ENCODE assay signal across 30 cellular contexts in the genomic region with DNA sequence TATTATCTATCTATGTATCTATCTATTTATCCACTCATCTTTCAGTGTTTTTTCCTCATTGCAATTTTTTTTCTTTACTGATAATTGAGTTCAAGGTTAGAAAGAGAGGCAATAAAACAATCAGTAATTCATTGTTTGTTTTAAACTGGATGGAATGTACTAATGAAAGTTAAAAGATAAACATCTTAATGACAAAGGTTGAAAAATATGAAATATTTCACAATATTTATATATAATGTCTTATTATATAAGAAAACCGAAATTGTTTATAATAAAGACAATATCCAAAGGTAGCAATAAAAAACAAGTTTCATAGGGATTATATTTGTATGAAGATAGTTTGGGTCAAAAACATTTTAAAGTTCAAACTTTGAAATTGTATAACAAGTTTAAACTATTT.
"Had no signal": no experiment of that assay in that cellular context is flagged by ENCODE, and none has a peak within 500 bp of the region (broad histone marks: within the 10 kb centered on the region; RNA-seq: fewer than 3 reads in every experiment).

No MANE protein-coding gene starts in this region.

- H3K36me3 Mint-ChIP-seq: activated CD4-positive, alpha-beta memory T cell treated with anti-CD3 and anti-CD28 coated beads for 36 hours; activated naive CD4-positive, alpha-beta T cell treated with anti-CD3 and anti-CD28 coated beads, Interleukin-2, amount 10 ng/mL, durations not matched to agents 7 days and 5 days; activated naive CD8-positive, alpha-beta T cell; brain had no signal

- DNase-seq: activated B cell treated with CpG ODN at 0.5 μM for 24 hours; activated CD4-positive, alpha-beta memory T cell treated with anti-CD3 and anti-CD28 coated beads for 36 hours; activated CD4-positive, alpha-beta T cell treated with anti-CD3 and anti-CD28 coated beads for 4 hours; activated CD4-positive, alpha-beta T cell treated with anti-CD3 and anti-CD28 coated beads, Interleukin-2, amount 50 U/mL, for 1 hour; activated CD4-positive, CD25-positive, alpha-beta regulatory T cell treated with anti-CD3 and anti-CD28 coated beads, Interleukin-2, amount 50 U/mL, for 72 hours; activated CD8-positive, alpha-beta memory T cell treated with anti-CD3 and anti-CD28 coated beads, Interleukin-2, amount 50 U/mL, for 4 hours; activated effector memory CD4-positive, alpha-beta T cell treated with Interleukin-2 at 50 U/mL for 16 hours; activated naive CD4-positive, alpha-beta T cell treated with anti-CD3 and anti-CD28 coated beads, Interleukin-2, amount 10 ng/mL, durations not matched to agents 7 days and 5 days; activated naive CD8-positive, alpha-beta T cell treated with anti-CD3 and anti-CD28 coated beads, Interleukin-2, amount 50 U/mL, for 24 hours; activated T-cell treated with anti-CD3 and anti-CD28 coated beads for 4 hours; activated T-cell treated with anti-CD3 and anti-CD28 coated beads, Interleukin-2, amount 50 U/mL, for 4 hours; anterior cingulate cortex; caudate nucleus; Kasumi-1; MM.1S; MV-4-11; NCI-H1092; NCI-H1436 treated with DMSO at 0.1 percent for 48 hours; NCI-H1694 treated with DMSO at 0.1 percent for 48 hours; NCI-H2029; NCI-H345; NCI-H524 treated with DMSO at 0.1 percent for 48 hours; SHP77; SJCRH30 had no signal

- H3K9me3 Mint-ChIP-seq: activated B cell treated with CpG ODN at 0.5 μM for 24 hours; activated T-cell treated with anti-CD3 and anti-CD28 coated beads, Interleukin-2, amount 50 U/mL, for 4 hours had no signal

- H3K27me3 Mint-ChIP-seq: activated B cell treated with CpG ODN at 0.5 μM for 24 hours; activated CD4-positive, alpha-beta memory T cell treated with anti-CD3 and anti-CD28 coated beads for 36 hours; activated naive CD4-positive, alpha-beta T cell treated with anti-CD3 and anti-CD28 coated beads, Interleukin-2, amount 10 ng/mL, durations not matched to agents 7 days and 5 days; activated naive CD8-positive, alpha-beta T cell; activated naive CD8-positive, alpha-beta T cell treated with anti-CD3 and anti-CD28 coated beads, Interleukin-2, amount 50 U/mL, for 24 hours had no signal

- ATAC-seq: activated naive CD8-positive, alpha-beta T cell treated with anti-CD3 and anti-CD28 coated beads, Interleukin-2, amount 50 U/mL, for 24 hours; activated T-cell treated with anti-CD3 and anti-CD28 coated beads, Interleukin-2, amount 50 U/mL, for 4 hours; Panc1 had no signal

- H3K4me3 ChIP-seq: SJCRH30, SK-N-MC had no signal

- H3K36me3 ChIP-seq: SJCRH30 had no signal

- H3K4me3 Mint-ChIP-seq: activated B cell treated with CpG ODN at 0.5 μM for 24 hours; activated CD4-positive, alpha-beta memory T cell treated with anti-CD3 and anti-CD28 coated beads for 36 hours; activated naive CD4-positive, alpha-beta T cell treated with anti-CD3 and anti-CD28 coated beads, Interleukin-2, amount 10 ng/mL, durations not matched to agents 7 days and 5 days; activated naive CD8-positive, alpha-beta T cell; activated naive CD8-positive, alpha-beta T cell treated with anti-CD3 and anti-CD28 coated beads, Interleukin-2, amount 50 U/mL, for 24 hours; activated T-cell treated with anti-CD3 and anti-CD28 coated beads, Interleukin-2, amount 50 U/mL, for 4 hours; brain; T-helper 2 cell treated with Interferon-gamma antibody and Interleukin-4, amounts not matched to agents 5 μg/mL and 100 μg/mL, for 36 hours had no signal

- H3K27ac Mint-ChIP-seq: activated B cell treated with CpG ODN at 0.5 μM for 24 hours; activated CD4-positive, alpha-beta memory T cell treated with anti-CD3 and anti-CD28 coated beads for 36 hours; activated naive CD4-positive, alpha-beta T cell treated with anti-CD3 and anti-CD28 coated beads, Interleukin-2, amount 10 ng/mL, durations not matched to agents 7 days and 5 days; activated naive CD8-positive, alpha-beta T cell; activated naive CD8-positive, alpha-beta T cell treated with anti-CD3 and anti-CD28 coated beads, Interleukin-2, amount 50 U/mL, for 24 hours; brain; T-helper 2 cell treated with Interferon-gamma antibody and Interleukin-4, amounts not matched to agents 5 μg/mL and 100 μg/mL, for 36 hours had no signal

- H3K27ac ChIP-seq: SJCRH30, SK-N-MC had no signal

- H3K4me1 Mint-ChIP-seq: activated B cell treated with CpG ODN at 0.5 μM for 24 hours; activated naive CD4-positive, alpha-beta T cell treated with anti-CD3 and anti-CD28 coated beads, Interleukin-2, amount 10 ng/mL, durations not matched to agents 7 days and 5 days; activated naive CD8-positive, alpha-beta T cell treated with anti-CD3 and anti-CD28 coated beads, Interleukin-2, amount 50 U/mL, for 24 hours; brain had no signal

- H3K9me3 ChIP-seq: SJCRH30 had no signal

- H3K4me1 ChIP-seq: SJCRH30 had no signal

- FAIRE-seq: bronchial epithelial cell had no signal

- H3K27me3 ChIP-seq: SJCRH30 had no signal
